Comparison of ENCODE assay signal across 16 cellular contexts in the genomic region with DNA sequence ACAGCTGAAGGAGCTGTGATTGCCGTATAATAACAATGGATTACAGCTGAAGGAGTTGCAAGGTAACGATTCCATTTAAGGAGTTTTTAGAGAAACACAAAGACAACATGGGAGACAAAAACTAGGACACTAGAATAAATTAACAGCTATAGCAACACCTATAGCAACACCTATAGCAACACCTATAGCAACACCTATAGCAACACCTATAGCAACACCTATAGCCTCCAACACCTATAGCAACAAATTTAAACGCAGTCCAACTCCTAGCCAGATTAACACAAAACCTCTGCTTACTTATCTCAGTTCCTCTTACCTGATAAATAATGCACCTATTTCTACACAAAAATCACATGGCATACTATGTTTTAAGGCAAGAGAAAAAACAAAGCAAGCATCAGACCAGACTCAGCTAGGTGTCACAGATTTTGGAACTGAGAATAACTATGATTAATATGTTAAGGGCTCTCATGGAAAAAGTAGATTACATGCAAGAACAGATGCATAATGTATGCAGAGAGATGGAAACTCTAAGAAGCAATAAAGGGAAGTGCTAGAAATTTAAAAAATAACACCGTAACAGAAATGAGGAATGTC.
"Had no signal": no experiment of that assay in that cellular context is flagged by ENCODE, and none has a peak within 500 bp of the region (broad histone marks: within the 10 kb centered on the region; RNA-seq: fewer than 3 reads in every experiment).

No MANE protein-coding gene starts in this region.

- ATAC-seq: gastrocnemius medialis had no signal

- H3K4me3 Mint-ChIP-seq: activated CD4-positive, alpha-beta memory T cell treated with anti-CD3 and anti-CD28 coated beads for 36 hours; activated naive CD4-positive, alpha-beta T cell treated with anti-CD3 and anti-CD28 coated beads, Interleukin-2, amount 10 ng/mL, durations not matched to agents 7 days and 5 days; activated T-helper 1 cell treated with anti-CD3 and anti-CD28 coated beads, Interleukin-12 subunit alpha, Interleukin-12 subunit beta, Interleukin-2, Interleukin-4 antibody, amounts not matched to agents 30 ng/mL and 10 ng/mL and 1 ng/mL, durations not matched to agents 14 hours and 24 hours and 36 hours; T-helper 1 cell treated with Interleukin-12 subunit alpha and Interleukin-12 subunit beta and Interleukin-4 antibody, amounts not matched to agents 30 μg/mL and 1 μg/mL, for 36 hours had no signal

- H3K36me3 ChIP-seq: gastrocnemius medialis, right atrium auricular region, thyroid gland, uterus had no signal

- H3K27ac Mint-ChIP-seq: activated CD4-positive, alpha-beta memory T cell treated with anti-CD3 and anti-CD28 coated beads for 36 hours; activated naive CD4-positive, alpha-beta T cell treated with anti-CD3 and anti-CD28 coated beads, Interleukin-2, amount 10 ng/mL, durations not matched to agents 7 days and 5 days; activated T-helper 1 cell treated with anti-CD3 and anti-CD28 coated beads, Interleukin-12 subunit alpha, Interleukin-12 subunit beta, Interleukin-2, Interleukin-4 antibody, amounts not matched to agents 30 ng/mL and 10 ng/mL and 1 ng/mL, durations not matched to agents 14 hours and 24 hours and 36 hours; T-helper 1 cell treated with Interleukin-12 subunit alpha and Interleukin-12 subunit beta and Interleukin-4 antibody, amounts not matched to agents 30 μg/mL and 1 μg/mL, for 36 hours had no signal

- H3K27me3 ChIP-seq: gastrocnemius medialis, hepatocyte, right atrium auricular region, thyroid gland, uterus had no signal

- H3K27ac ChIP-seq: epithelial cell of prostate, gastrocnemius medialis, hepatocyte, right atrium auricular region, thyroid gland, uterus had no signal

- H3K79me2 ChIP-seq: hepatocyte had no signal

- H3K36me3 Mint-ChIP-seq: activated CD4-positive, alpha-beta memory T cell treated with anti-CD3 and anti-CD28 coated beads for 36 hours; activated naive CD4-positive, alpha-beta T cell treated with anti-CD3 and anti-CD28 coated beads, Interleukin-2, amount 10 ng/mL, durations not matched to agents 7 days and 5 days had no signal

- H3K4me2 ChIP-seq: hepatocyte had no signal

- DNase-seq: activated CD4-positive, alpha-beta memory T cell treated with anti-CD3 and anti-CD28 coated beads for 36 hours; activated CD8-positive, alpha-beta memory T cell treated with anti-CD3 and anti-CD28 coated beads, Interleukin-2, amount 50 U/mL, for 4 hours; activated naive CD4-positive, alpha-beta T cell treated with anti-CD3 and anti-CD28 coated beads, Interleukin-2, amount 10 ng/mL, durations not matched to agents 7 days and 5 days; central memory CD4-positive, alpha-beta T cell; effector memory CD4-positive, alpha-beta T cell; gastrocnemius medialis; posterior cingulate gyrus; stimulated activated CD4-positive, alpha-beta T cell treated with anti-CD3 and anti-CD28 coated beads, Interleukin-4, amount 100 ng/mL, for 4 hours; thyroid gland; uterus had no signal

- H3K9me3 ChIP-seq: gastrocnemius medialis, right atrium auricular region, thyroid gland, uterus had no signal

- H3K9me3 Mint-ChIP-seq: activated CD4-positive, alpha-beta memory T cell treated with anti-CD3 and anti-CD28 coated beads for 36 hours; activated naive CD4-positive, alpha-beta T cell treated with anti-CD3 and anti-CD28 coated beads, Interleukin-2, amount 10 ng/mL, durations not matched to agents 7 days and 5 days; activated T-helper 1 cell treated with anti-CD3 and anti-CD28 coated beads, Interleukin-12 subunit alpha, Interleukin-12 subunit beta, Interleukin-2, Interleukin-4 antibody, amounts not matched to agents 30 ng/mL and 10 ng/mL and 1 ng/mL, durations not matched to agents 14 hours and 24 hours and 36 hours; T-helper 1 cell treated with Interleukin-12 subunit alpha and Interleukin-12 subunit beta and Interleukin-4 antibody, amounts not matched to agents 30 μg/mL and 1 μg/mL, for 36 hours had no signal

- H2AFZ ChIP-seq: hepatocyte had no signal

- H3K4me3 ChIP-seq: gastrocnemius medialis, hepatocyte, right atrium auricular region, skin epidermis, thyroid gland, uterus had no signal

- H3K27me3 Mint-ChIP-seq: activated CD4-positive, alpha-beta memory T cell treated with anti-CD3 and anti-CD28 coated beads for 36 hours; activated naive CD4-positive, alpha-beta T cell treated with anti-CD3 and anti-CD28 coated beads, Interleukin-2, amount 10 ng/mL, durations not matched to agents 7 days and 5 days had no signal

- H3K4me1 ChIP-seq: gastrocnemius medialis, right atrium auricular region, thyroid gland, uterus had no signal
